ENCODE assay signal across 10 cellular contexts in genomic region chr1:9399510-9400424, GRCh38.
DNase-seq lines count a peak whose midpoint lies in the region; ATAC-seq, FAIRE-seq and TF ChIP-seq lines count a peak whose summit lies in the region.
"Had no signal": no experiment of that assay in that cellular context is flagged by ENCODE, and none has a peak within 500 bp of the region (broad histone marks: within the 10 kb centered on the region; RNA-seq: fewer than 3 reads in every experiment).

No MANE protein-coding gene starts in this region.

- H2AK5ac ChIP-seq in H1 (ENCODE audit: low read depth, low read length) = no peak overlapping the region
- H2AK5ac ChIP-seq in neuronal stem cell (ENCODE audit: low read depth, low read length) = peak overlapping the region; percentile 56

- H3K23ac ChIP-seq in H1 (ENCODE audit: insufficient read length) (no peak overlapping the region), neuronal stem cell (ENCODE audit: low read depth, low read length, poor library complexity) (peak overlapping the region; percentile 85)

- H3K36me3 ChIP-seq in H1 (ENCODE audit: control insufficient read depth in 2 of 4, insufficient read depth in 4 of 4, low read length in 3 of 4) (no peaks in the 10 kb centered on the region), neuronal stem cell (replicated peaks in 1 of 2; ENCODE audit: control insufficient read depth in 2 of 2, insufficient read depth in 2 of 2, low read length in 2 of 2) (no peaks in the 10 kb centered on the region)

- H3K56ac ChIP-seq in H1 (replicated peaks; ENCODE audit: insufficient read length, low read depth, low read length) = no peak overlapping the region

- WGBS in H1 (ENCODE audit: extremely low coverage in 1 of 2, insufficient coverage in 1 of 2, insufficient read length in 1 of 2, insufficient replicate concordance in 2 of 2, low coverage in 1 of 2, low lambda C conversion rate in 2 of 2, missing lambda C conversion rate in 1 of 2), 2 experiments = 84% methylated on average over 18 of the region's 21 CpGs; no CpG with 5 or more reads in 1 of the 2 experiments
- no CpG with 5 or more reads among the region's 21 CpGs for WGBS in neuronal stem cell (ENCODE audit: extremely low coverage in 2 of 2, insufficient read length in 2 of 2, insufficient replicate concordance in 1 of 2), 2 donors

- no peak for FAIRE-seq in H1 (lab: Jason Lieb, UNC)

- H2BK12ac ChIP-seq in H1 (ENCODE audit: low read depth, low read length) = no peak overlapping the region
- no peak overlapping the region for H2BK12ac ChIP-seq in neuronal stem cell (ENCODE audit: low read length)

- no peak for TF ChIP-seq RAD21 in H1 (IDR thresholded peaks at IDR 0.05 in 1 of 2, conservative IDR thresholded peaks at IDR 0.05 in 1 of 2; ENCODE audit: low read depth in 2 of 2, low read length in 2 of 2)

- no peak overlapping the region for H4K5ac ChIP-seq in H1 (ENCODE audit: insufficient read length, low read depth, low read length)

- H3K14ac ChIP-seq in H1 (ENCODE audit: insufficient read length) (no peak overlapping the region), neuronal stem cell (ENCODE audit: low read length) (peak overlapping the region; percentile 71)

- H4K8ac ChIP-seq in H1 (ENCODE audit: extremely low read depth, insufficient read depth, low read length) (peak overlapping the region; percentile 53), neuronal stem cell (ENCODE audit: low read depth, low read length) (no peak overlapping the region)

- no peak for ATAC-seq in GM19324 (IDR thresholded peaks at IDR 0.05; ENCODE audit: low FRiP score, unreplicated experiment)
- no peak for ATAC-seq in HG03521 (IDR thresholded peaks at IDR 0.05; ENCODE audit: unreplicated experiment)
- ATAC-seq in omental fat pad (ENCODE audit: low FRiP score) = no peak

- CTCF ChIA-PET in H1 (lab: Charles Lee; ENCODE audit: partially characterized antibody) = interaction anchor here (0.5 to 4.7 kb wide), 16 partner anchors 9 to 258 kb away, joined by 3 to 17 read pairs (median 4); no protein-coding TSS in a partner anchor

- no peaks in the 10 kb centered on the region for H3K23me2 ChIP-seq in H1 (ENCODE audit: low read depth, low read length)

- H3K9ac ChIP-seq in H1 (replicated peaks in 1 of 4; ENCODE audit: extremely low read depth in 1 of 4, low read depth in 3 of 4, low read length in 3 of 4) = no peak overlapping the region
- H3K9ac ChIP-seq in neuronal stem cell (ENCODE audit: low read depth, low read length, poor library complexity) = no peak overlapping the region

- H3K4me3 ChIP-seq in H1 (ENCODE audit: extremely low read depth in 1 of 4, insufficient read depth in 2 of 4, low read depth in 3 of 4, low read length in 4 of 4) = no peak overlapping the region
- H3K4me3 ChIP-seq in neuronal stem cell (ENCODE audit: low read length in 2 of 2) = no peak overlapping the region
- H3K4me3 ChIP-seq: skin epidermis had no signal

- TF ChIP-seq EP300 in H1 (IDR thresholded peaks at IDR 0.05; ENCODE audit: borderline replicate concordance in 1 of 2, low read depth in 2 of 2, low read length in 2 of 2) = no peak

- TF ChIP-seq CTCF in H1 (IDR thresholded peaks at IDR 0.05; ENCODE audit: control extremely low read depth in 1 of 3, insufficient read depth in 1 of 3, low read depth in 1 of 3, low read length in 3 of 3) (no peak), omental fat pad (IDR thresholded peaks at IDR 0.05) (no peak)

- H3K9me3 ChIP-seq in H1 (ENCODE audit: insufficient read depth in 2 of 2, low read depth in 1 of 2, low read length in 1 of 2) (peaks cover 2 to 3% of the 10 kb centered on the region in 2 experiments; a peak in 1 of 4 replicates), neuronal stem cell (replicated peaks in 1 of 2; ENCODE audit: control insufficient read depth in 2 of 2, insufficient read depth in 1 of 2, low read depth in 1 of 2, low read length in 2 of 2) (peaks cover 0 to 8% of the 10 kb centered on the region in 2 donors)

- H2BK120ac ChIP-seq in H1 (replicated peaks; ENCODE audit: low read depth, low read length) (no peak overlapping the region), neuronal stem cell (ENCODE audit: low read depth, low read length) (peak overlapping the region; percentile 47)

- H3K4me2 ChIP-seq in H1 (ENCODE audit: insufficient read depth in 1 of 2, low read depth in 2 of 2, low read length in 2 of 2) (no peak overlapping the region; a peak in 1 of 4 replicates), neuronal stem cell (ENCODE audit: insufficient read depth, low read length, poor library complexity, severe bottlenecking) (peak overlapping the region; percentile 11)

- no peak overlapping the region for H2BK20ac ChIP-seq in H1 (ENCODE audit: low read length)

- H3K18ac ChIP-seq in H1 (ENCODE audit: extremely low read depth, low read length) (no peak overlapping the region), neuronal stem cell (ENCODE audit: low read length) (peak overlapping the region; percentile 71)

- H3K79me2 ChIP-seq in H1 (ENCODE audit: control insufficient read depth in 1 of 2, insufficient read depth in 2 of 2, low read length in 2 of 2) = no peaks in the 10 kb centered on the region

- no peaks in the 10 kb centered on the region for H4K20me1 ChIP-seq in H1 (replicated peaks in 1 of 2; ENCODE audit: control insufficient read depth in 1 of 2, insufficient read depth in 2 of 2, low read length in 2 of 2)

- no peaks in the 10 kb centered on the region for H3K27me3 ChIP-seq in H1 (replicated peaks in 1 of 4; ENCODE audit: control insufficient read depth in 3 of 4, extremely low read depth in 1 of 4, insufficient read depth in 3 of 4, low read length in 3 of 4)
- peaks cover 0 to 20% (median 0%) of the 10 kb centered on the region in 3 experiments for H3K27me3 ChIP-seq in neuronal stem cell (ENCODE audit: control insufficient read depth in 3 of 3, insufficient read depth in 3 of 3, low read depth in 1 of 3, low read length in 3 of 3)

- H3K79me1 ChIP-seq in H1 (ENCODE audit: low read depth, low read length) = no peaks in the 10 kb centered on the region
- H3K79me1 ChIP-seq in neuronal stem cell (ENCODE audit: low read depth, low read length) = peaks cover 2% of the 10 kb centered on the region

- H2BK5ac ChIP-seq in H1 (ENCODE audit: low read depth, low read length) (no peak overlapping the region), neuronal stem cell (ENCODE audit: low read length) (no peak overlapping the region)

- TF ChIP-seq POLR2A in H1 (IDR thresholded peaks at IDR 0.05; ENCODE audit: control extremely low read depth in 1 of 2, low read depth in 2 of 2, low read length in 2 of 2) = no peak

- H3K27ac ChIP-seq in H1 (ENCODE audit: low read depth, low read length) (no peak overlapping the region), neuronal stem cell (replicated peaks; ENCODE audit: low read length) (no peak overlapping the region)

- no peak overlapping the region for H2AFZ ChIP-seq in H1 (ENCODE audit: low read length)
- peak overlapping the region; percentile 28 for H2AFZ ChIP-seq in neuronal stem cell (ENCODE audit: low read length)

- POLR2A ChIA-PET in H1 (lab: Charles Lee; ENCODE audit: partially characterized antibody) = interaction anchor here (1.1 to 1.9 kb wide), 3 partner anchors 9 to 11 kb away, joined by 3 to 5 read pairs (median 4); no protein-coding TSS in a partner anchor

- DNase-seq in DMS 273 treated with DMSO at 0.1 percent for 48 hours (lab: John Stamatoyannopoulos, UW) = peak; percentile 51
- peak; percentile 78 for DNase-seq in NCI-H345 treated with DMSO at 0.1 percent for 48 hours (lab: John Stamatoyannopoulos, UW; ENCODE audit: unreplicated experiment)
- no peak for DNase-seq in H1 (ENCODE audit: low read depth in 1 of 2, low spot score in 2 of 2)
- no peak for DNase-seq in neuronal stem cell (ENCODE audit: low spot score)
- no peak for DNase-seq in omental fat pad (ENCODE audit: low spot score)
- no peak for DNase-seq in activated T-cell treated with anti-CD3 and anti-CD28 coated beads, Interleukin-2, amount 50 U/mL, for 1 hour
- DNase-seq: NCI-H2107 had no signal

- H2BK15ac ChIP-seq in H1 (ENCODE audit: low read length) = no peak overlapping the region
- H2BK15ac ChIP-seq in neuronal stem cell (ENCODE audit: low read length) = no peak overlapping the region

- H4K91ac ChIP-seq in H1 (replicated peaks; ENCODE audit: insufficient read length, low read length) = no peak overlapping the region
- H4K91ac ChIP-seq in neuronal stem cell (ENCODE audit: low read depth, low read length, poor library complexity) = no peak overlapping the region

- H3K4ac ChIP-seq in H1 (replicated peaks; ENCODE audit: insufficient read length, low read depth, low read length) (no peak overlapping the region), neuronal stem cell (ENCODE audit: low read length) (peak overlapping the region; percentile 66)

- H3K4me1 ChIP-seq in H1 (replicated peaks in 1 of 4; ENCODE audit: control insufficient read depth in 3 of 4, insufficient read depth in 4 of 4, low read length in 3 of 4) (peaks cover 0 to 7% (median 2%) of the 10 kb centered on the region in 4 experiments; a peak in 5 of 7 replicates), neuronal stem cell (ENCODE audit: control insufficient read depth in 2 of 2, insufficient read depth in 1 of 2, low read depth in 1 of 2, low read length in 2 of 2) (peaks cover 0 to 9% of the 10 kb centered on the region in 2 donors)

TF ChIP-seq in H1, 55 proteins besides CTCF, POLR2A, EP300 and RAD21:
- TF ChIP-seq CHD2 (IDR thresholded peaks at IDR 0.05; ENCODE audit: low read length) = no peak
- no peak for TF ChIP-seq JUND (IDR thresholded peaks at IDR 0.05; ENCODE audit: low read length)
- no peak for TF ChIP-seq JUN (IDR thresholded peaks at IDR 0.05; ENCODE audit: low read depth, low read length)
- no peak for TF ChIP-seq CEBPB (IDR thresholded peaks at IDR 0.05; ENCODE audit: low read depth, low read length)
- no peak for TF ChIP-seq SRF (IDR thresholded peaks at IDR 0.05; ENCODE audit: low read depth, low read length)
- TF ChIP-seq POLR2AphosphoS5 (IDR thresholded peaks at IDR 0.05; ENCODE audit: low read depth, low read length) = no peak
- TF ChIP-seq HDAC2 (IDR thresholded peaks at IDR 0.05; ENCODE audit: borderline replicate concordance in 1 of 2, low read depth in 2 of 2, low read length in 2 of 2) = no peak
- no peak for TF ChIP-seq POU5F1 (IDR thresholded peaks at IDR 0.05; ENCODE audit: low read depth, low read length)
- TF ChIP-seq SUZ12 (IDR thresholded peaks at IDR 0.05; ENCODE audit: low read length) = no peak
- TF ChIP-seq CBX5 (IDR thresholded peaks at IDR 0.05; ENCODE audit: low read depth, low read length) = no peak
- TF ChIP-seq TEAD4 (IDR thresholded peaks at IDR 0.05; ENCODE audit: low read depth, low read length) = no peak
- no peak for TF ChIP-seq RBBP5 (IDR thresholded peaks at IDR 0.05; ENCODE audit: borderline replicate concordance, low read depth, low read length)
TF ChIP-seq in H1: peak in this region for 0.

Comparison
In these comparisons a context has a peak if more than half of its experiments do, and no peak if none do; other contexts are left out.
1. DNase-seq: peak in DMS 273 treated with DMSO at 0.1 percent for 48 hours (single experiment) and NCI-H345 treated with DMSO at 0.1 percent for 48 hours (single experiment); none in H1 (0 of 2), neuronal stem cell (single experiment), omental fat pad (single experiment) and activated T-cell treated with anti-CD3 and anti-CD28 coated beads, Interleukin-2, amount 50 U/mL, for 1 hour (single experiment).